ENCODE assay signal across 8 cellular contexts in the genomic region with DNA sequence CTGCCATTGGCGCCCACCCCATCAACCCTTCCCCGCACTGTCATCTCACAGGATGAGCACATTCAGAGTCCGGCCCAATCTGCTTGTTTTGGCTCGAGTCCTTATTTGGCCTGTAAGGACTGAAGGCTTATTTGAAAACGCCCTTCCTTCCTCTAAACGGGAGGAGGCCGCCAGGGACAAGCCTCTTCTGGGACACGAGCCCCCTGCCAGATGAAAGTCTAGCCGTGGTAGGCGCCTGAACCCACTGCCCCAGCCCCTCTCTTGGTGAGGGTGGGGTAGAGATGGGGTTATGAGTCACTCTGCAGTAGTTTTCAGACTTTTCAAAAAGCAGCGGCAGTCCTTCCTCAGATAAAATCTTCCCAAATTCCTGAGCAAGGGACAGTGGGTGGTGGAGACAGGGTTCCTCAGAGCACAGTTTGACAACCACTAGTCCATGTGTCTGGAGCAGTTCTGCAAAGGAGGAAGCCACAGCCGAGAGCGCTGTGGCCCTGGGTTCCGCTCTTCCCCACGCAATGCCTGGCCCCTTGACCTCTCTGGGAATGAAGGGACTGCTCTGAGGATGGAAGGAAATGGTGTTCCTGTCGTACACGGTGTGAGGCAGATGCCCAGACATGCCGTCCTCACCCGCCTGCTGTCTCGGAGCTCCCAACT. TPM values are rescaled to one million over a fixed set of nuclear protein-coding genes. Genes with fewer than 3 reads are reported as not detected.
A peak's percentile ranks its signal among the peaks of the same experiment; 100 is the strongest.
DNase-seq lines count a peak whose midpoint lies in the region; ATAC-seq lines count a peak whose summit lies in the region.

No MANE protein-coding gene starts in this region.

- H3K9ac ChIP-seq in skeletal muscle tissue (ENCODE audit: low read depth in 1 of 3, low read length in 3 of 3): peak overlapping the region; percentile 13 to 76 (median 54)

- peak overlapping the region in 2 of 3 donors; percentile 18 to 22 for H3K4me3 ChIP-seq in skeletal muscle tissue (ENCODE audit: low read length in 3 of 3)

- intact Hi-C loops in cardiac septum (cut with DNase I): loop anchor here (1.0 kb wide), 1 partner anchor 135 kb away; no protein-coding TSS in a partner anchor

- H3K27me3 ChIP-seq in skeletal muscle tissue (ENCODE audit: control insufficient read depth in 3 of 3, insufficient read depth in 3 of 3, low read length in 3 of 3): no peaks in the 10 kb centered on the region

- DNase-seq in NCI-H1694 treated with DMSO at 0.1 percent for 48 hours (lab: John Stamatoyannopoulos, UW) (peak; percentile 15), NCI-H1694 (lab: John Stamatoyannopoulos, UW) (no peak), cardiac septum (ENCODE audit: low spot score) (peak; percentile 87), SHP77 treated with DMSO at 0.1 percent for 48 hours (lab: John Stamatoyannopoulos, UW) (no peak)
- DNase-seq in activated CD4-positive, alpha-beta T cell treated with anti-CD3 and anti-CD28 coated beads, Interleukin-2, amount 50 U/mL, for 1 hour: peak; percentile 35
- no peak for DNase-seq in activated CD4-positive, CD25-positive, alpha-beta regulatory T cell treated with anti-CD3 and anti-CD28 coated beads, Interleukin-2, amount 50 U/mL, for 72 hours

- H3K36me3 ChIP-seq in skeletal muscle tissue (ENCODE audit: control insufficient read depth in 3 of 3, insufficient read depth in 3 of 3, low read length in 3 of 3): peaks cover 22 to 36% (median 31%) of the 10 kb centered on the region in 3 donors

- no peak for ATAC-seq in HG03460 (IDR thresholded peaks at IDR 0.05; ENCODE audit: unreplicated experiment)

- peak overlapping the region; percentile 92 for H3K27ac ChIP-seq in skeletal muscle tissue (ENCODE audit: low read depth, low read length)

- H3K9me3 ChIP-seq in skeletal muscle tissue (ENCODE audit: control insufficient read depth in 3 of 3, low read length in 3 of 3): no peaks in the 10 kb centered on the region

- H3K4me1 ChIP-seq in skeletal muscle tissue (ENCODE audit: control insufficient read depth in 3 of 3, insufficient read depth in 3 of 3, low read length in 3 of 3): peaks cover 97 to 100% (median 97%) of the 10 kb centered on the region in 3 donors

RNA-seq across cellular contexts. Expression of gene MYH9, which starts 57.0 kb away (rescaled TPM):
- total RNA-seq in cardiac septum (282 TPM), skeletal muscle tissue (111 TPM)

Comparison
In these comparisons a context has a peak if more than half of its experiments do, and no peak if none do; other contexts are left out.
1. DNase-seq: peak in NCI-H1694 treated with DMSO at 0.1 percent for 48 hours (single experiment), activated CD4-positive, alpha-beta T cell treated with anti-CD3 and anti-CD28 coated beads, Interleukin-2, amount 50 U/mL, for 1 hour (single experiment) and cardiac septum (single experiment); none in NCI-H1694 (single experiment), SHP77 treated with DMSO at 0.1 percent for 48 hours (single experiment) and activated CD4-positive, CD25-positive, alpha-beta regulatory T cell treated with anti-CD3 and anti-CD28 coated beads, Interleukin-2, amount 50 U/mL, for 72 hours (single experiment).